In genomic region chr3:113051222-113051804, GRCh38 we compare ENCODE assay signal across 8 cellular contexts.
DNase-seq lines count a peak whose midpoint lies in the region; ATAC-seq and TF ChIP-seq lines count a peak whose summit lies in the region.

No MANE protein-coding gene starts in this region.

- H3K27me3 ChIP-seq in NT2/D1 (ENCODE audit: insufficient read depth, insufficient read length): peaks cover 4% of the 10 kb centered on the region

- no peak overlapping the region for H3K4me3 ChIP-seq in NT2/D1 (ENCODE audit: insufficient read length, low read depth)
- no peak overlapping the region for H3K4me3 ChIP-seq in epithelial cell of proximal tubule (ENCODE audit: low read depth, low read length)

- H3K27ac Mint-ChIP-seq in naive B cell: no peak overlapping the region

- in situ Hi-C loops in Caki2 (cut with HindIII; ENCODE audit: low pct_unique_long_range_greater_than_20kb, low sequenced_read_pairs): no loop called here

- H3K4me1 Mint-ChIP-seq in naive B cell: peaks cover 0 to 3% (median 0%) of the 10 kb centered on the region in 3 donors

- no peaks in the 10 kb centered on the region for H3K27me3 Mint-ChIP-seq in naive B cell

- H3K9ac ChIP-seq in NT2/D1 (ENCODE audit: insufficient read length, low read depth): no peak overlapping the region

- DNase-seq in Caki2 (ENCODE audit: low read depth) (peak; percentile 62), HT1080 (ENCODE audit: low read depth) (peak; percentile 85), NT2/D1 (ENCODE audit: low read depth, low spot score) (peak; percentile 75), epithelial cell of proximal tubule (ENCODE audit: low read depth) (peak; percentile 20), naive B cell (peak; percentile 70)
- peak; percentile 55 for DNase-seq in activated CD8-positive, alpha-beta memory T cell treated with anti-CD3 and anti-CD28 coated beads, Interleukin-2, amount 50 U/mL, for 1 hour (ENCODE audit: extremely low read depth)
- peak; percentile 77 for DNase-seq in stimulated activated CD8-positive, alpha-beta memory T cell treated with anti-CD3 and anti-CD28 coated beads, Interleukin-7, amount 100 ng/mL, for 24 hours (ENCODE audit: low read depth)

- H3K36me3 ChIP-seq in NT2/D1 (ENCODE audit: insufficient read depth, insufficient read length, low read length): no peaks in the 10 kb centered on the region

- TF ChIP-seq CTCF in epithelial cell of proximal tubule (conservative IDR thresholded peaks at IDR 0.05; ENCODE audit: low read depth, low read length): peak; percentile 89

- ATAC-seq in GM21390 (IDR thresholded peaks at IDR 0.05; ENCODE audit: unreplicated experiment) (peak; percentile 95), naive B cell (ENCODE audit: low read depth in 2 of 2) (peak; percentile 97 to 98)

- no peaks in the 10 kb centered on the region for H3K4me1 ChIP-seq in NT2/D1 (ENCODE audit: insufficient read depth, insufficient read length)

- H3K9me3 Mint-ChIP-seq in naive B cell: no peaks in the 10 kb centered on the region

- no peaks in the 10 kb centered on the region for H3K36me3 Mint-ChIP-seq in naive B cell

- no peaks in the 10 kb centered on the region for H3K9me3 ChIP-seq in NT2/D1 (ENCODE audit: insufficient read depth, low read length)

- H3K4me3 Mint-ChIP-seq in naive B cell: no peak overlapping the region

Comparison
In these comparisons a context has a peak if more than half of its experiments do, and no peak if none do; other contexts are left out.
1. DNase-seq: peak in every context shown above with its lines; median percentile 85 in HT1080; 77 in stimulated activated CD8-positive, alpha-beta memory T cell treated with anti-CD3 and anti-CD28 coated beads, Interleukin-7, amount 100 ng/mL, for 24 hours; 75 in NT2/D1; 70 in naive B cell; 62 in Caki2; 55 in activated CD8-positive, alpha-beta memory T cell treated with anti-CD3 and anti-CD28 coated beads, Interleukin-2, amount 50 U/mL, for 1 hour; 20 in epithelial cell of proximal tubule.